10 cellular contexts compared by ENCODE assay signal in the genomic region with DNA sequence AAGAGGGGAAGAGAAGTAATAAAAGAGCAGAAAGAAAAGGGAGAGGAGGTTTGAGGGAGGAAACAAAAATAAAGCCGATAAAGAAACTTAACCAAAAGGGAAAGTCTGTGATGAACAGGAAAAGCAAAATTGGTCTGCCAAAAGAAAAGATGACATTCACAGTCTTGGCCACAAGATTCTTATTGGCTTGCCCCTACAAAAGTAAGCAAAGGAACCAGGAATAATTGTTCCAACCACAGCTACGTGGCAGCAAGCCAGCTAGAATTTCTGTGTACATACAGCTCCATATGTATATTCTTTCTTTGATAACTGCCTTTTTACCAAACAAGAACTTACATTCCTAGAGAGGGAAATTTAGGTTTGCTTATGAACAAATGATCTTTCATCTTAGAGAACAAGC.
DNase-seq lines count a peak whose midpoint lies in the region; ATAC-seq and TF ChIP-seq lines count a peak whose summit lies in the region.
"Had no signal": no experiment of that assay in that cellular context is flagged by ENCODE, and none has a peak within 500 bp of the region (broad histone marks: within the 10 kb centered on the region; RNA-seq: fewer than 3 reads in every experiment).

No MANE protein-coding gene starts in this region.

- DNase-seq in COLO829 (ENCODE audit: low spot score) (peak; percentile 79), LHCN-M2 (ENCODE audit: low read depth) (peak; percentile 50), astrocyte of the hippocampus (ENCODE audit: low read depth, low spot score) (peak; percentile 89), mucosa of descending colon (peak in 1 of 3 donors; percentile 70), NCI-H2227 treated with DMSO at 0.1 percent for 48 hours (lab: John Stamatoyannopoulos, UW) (no peak), NOMO-1 treated with DMSO at 0.1 percent for 48 hours (lab: John Stamatoyannopoulos, UW; ENCODE audit: unreplicated experiment) (no peak)
- no peak for DNase-seq in activated effector memory CD4-positive, alpha-beta T cell treated with anti-CD3 and anti-CD28 coated beads, Interleukin-2, amount 50 U/mL, for 16 hours
- DNase-seq: naive B cell had no signal

- TF ChIP-seq CTCF in mucosa of descending colon (IDR thresholded peaks at IDR 0.05), result no peak

- H3K36me3 ChIP-seq in mucosa of descending colon (ENCODE audit: low read depth), result no peaks in the 10 kb centered on the region

- H3K4me3 ChIP-seq in mucosa of descending colon, result no peak overlapping the region
- H3K4me3 ChIP-seq: dorsolateral prefrontal cortex had no signal

- peak; percentile 60 for ATAC-seq in mucosa of descending colon
- ATAC-seq in HG03571 (IDR thresholded peaks at IDR 0.05; ENCODE audit: unreplicated experiment), result no peak

- H3K4me1 ChIP-seq in mucosa of descending colon (ENCODE audit: low read depth), result no peaks in the 10 kb centered on the region

- no peaks in the 10 kb centered on the region for H3K9me3 ChIP-seq in mucosa of descending colon

- intact Hi-C loops in mucosa of descending colon (cut with DNase I, micrococcal nuclease), result no loop called here

Comparison
In these comparisons a context has a peak if more than half of its experiments do, and no peak if none do; other contexts are left out.
1. DNase-seq: peak in COLO829 (single experiment), LHCN-M2 (single experiment) and astrocyte of the hippocampus (single experiment); none in activated effector memory CD4-positive, alpha-beta T cell treated with anti-CD3 and anti-CD28 coated beads, Interleukin-2, amount 50 U/mL, for 16 hours (single experiment), NCI-H2227 treated with DMSO at 0.1 percent for 48 hours (single experiment) and NOMO-1 treated with DMSO at 0.1 percent for 48 hours (single experiment).